9 cellular contexts compared by ENCODE assay signal in genomic region chr6:42338573-42339218, GRCh38.
DNase-seq lines count a peak whose midpoint lies in the region; ATAC-seq lines count a peak whose summit lies in the region.
"Had no signal": no experiment of that assay in that cellular context is flagged by ENCODE, and none has a peak within 500 bp of the region (broad histone marks: within the 10 kb centered on the region; RNA-seq: fewer than 3 reads in every experiment).

No MANE protein-coding gene starts in this region.

- H3K36me3 Mint-ChIP-seq in activated T-helper 1 cell treated with anti-CD3 and anti-CD28 coated beads, Interleukin-12 subunit alpha, Interleukin-12 subunit beta, Interleukin-2, Interleukin-4 antibody, amounts not matched to agents 30 ng/mL and 10 ng/mL and 1 ng/mL, durations not matched to agents 14 hours and 24 hours and 36 hours (ENCODE audit: low read depth) = peaks cover 43% of the 10 kb centered on the region
- no peaks in the 10 kb centered on the region for H3K36me3 Mint-ChIP-seq in stimulated activated naive B cell treated with anti-CD40 and anti-IgM and Interleukin-4, amounts not matched to agents 10 μg/mL and 1 μg/mL and 100 μg/mL, for 72 hours

- no peaks in the 10 kb centered on the region for H3K27me3 Mint-ChIP-seq in activated T-helper 1 cell treated with anti-CD3 and anti-CD28 coated beads, Interleukin-12 subunit alpha, Interleukin-12 subunit beta, Interleukin-2, Interleukin-4 antibody, amounts not matched to agents 30 ng/mL and 10 ng/mL and 1 ng/mL, durations not matched to agents 14 hours and 24 hours and 36 hours (ENCODE audit: insufficient read depth)
- H3K27me3 Mint-ChIP-seq in stimulated activated naive B cell treated with anti-CD40 and anti-IgM and Interleukin-4, amounts not matched to agents 10 μg/mL and 1 μg/mL and 100 μg/mL, for 72 hours = peaks cover 0 to 3% of the 10 kb centered on the region in 2 donors

- H3K9me3 Mint-ChIP-seq in activated T-helper 1 cell treated with anti-CD3 and anti-CD28 coated beads, Interleukin-12 subunit alpha, Interleukin-12 subunit beta, Interleukin-2, Interleukin-4 antibody, amounts not matched to agents 30 ng/mL and 10 ng/mL and 1 ng/mL, durations not matched to agents 14 hours and 24 hours and 36 hours = no peaks in the 10 kb centered on the region
- H3K9me3 Mint-ChIP-seq in stimulated activated naive B cell treated with anti-CD40 and anti-IgM and Interleukin-4, amounts not matched to agents 10 μg/mL and 1 μg/mL and 100 μg/mL, for 72 hours = no peaks in the 10 kb centered on the region

- H3K27ac Mint-ChIP-seq in activated T-helper 1 cell treated with anti-CD3 and anti-CD28 coated beads, Interleukin-12 subunit alpha, Interleukin-12 subunit beta, Interleukin-2, Interleukin-4 antibody, amounts not matched to agents 30 ng/mL and 10 ng/mL and 1 ng/mL, durations not matched to agents 14 hours and 24 hours and 36 hours = peak overlapping the region; percentile 89
- no peak overlapping the region for H3K27ac Mint-ChIP-seq in stimulated activated naive B cell treated with anti-CD40 and anti-IgM and Interleukin-4, amounts not matched to agents 10 μg/mL and 1 μg/mL and 100 μg/mL, for 72 hours

- DNase-seq in AG20443 (ENCODE audit: low spot score) (peak; percentile 92), HPDE6-E6E7 (ENCODE audit: extremely low spot score) (peak; percentile 83), kidney tubule cell (ENCODE audit: low spot score) (peak; percentile 86), DMS114 treated with DMSO at 0.1 percent for 48 hours (lab: John Stamatoyannopoulos, UW; ENCODE audit: unreplicated experiment) (no peak)
- DNase-seq in activated T-helper 1 cell treated with anti-CD3 and anti-CD28 coated beads, Interleukin-12 subunit alpha, Interleukin-12 subunit beta, Interleukin-2, Interleukin-4 antibody, amounts not matched to agents 30 ng/mL and 10 ng/mL and 1 ng/mL, durations not matched to agents 14 hours and 24 hours and 36 hours (ENCODE audit: low spot score) = no peak
- no peak for DNase-seq in stimulated activated naive B cell treated with anti-CD40 and anti-IgM and Interleukin-4, amounts not matched to agents 10 μg/mL and 1 μg/mL and 100 μg/mL, for 72 hours
- DNase-seq: colonic mucosa had no signal

- intact Hi-C loops in activated T-helper 1 cell treated with anti-CD3 and anti-CD28 coated beads, Interleukin-12 subunit alpha, Interleukin-12 subunit beta, Interleukin-2, Interleukin-4 antibody, amounts not matched to agents 30 ng/mL and 10 ng/mL and 1 ng/mL, durations not matched to agents 14 hours and 24 hours and 36 hours (cut with micrococcal nuclease) = loop anchor here (1.0 kb wide), 1 partner anchor 22 kb away; no protein-coding TSS in a partner anchor

- ATAC-seq in HG02981 (IDR thresholded peaks at IDR 0.05; ENCODE audit: unreplicated experiment) (no peak), HG02763 (IDR thresholded peaks at IDR 0.05; ENCODE audit: unreplicated experiment) (no peak)
- ATAC-seq in stimulated activated naive B cell treated with anti-CD40 and anti-IgM and Interleukin-4, amounts not matched to agents 10 μg/mL and 1 μg/mL and 100 μg/mL, for 72 hours (replicated peaks) = no peak

- H3K4me3 Mint-ChIP-seq in activated T-helper 1 cell treated with anti-CD3 and anti-CD28 coated beads, Interleukin-12 subunit alpha, Interleukin-12 subunit beta, Interleukin-2, Interleukin-4 antibody, amounts not matched to agents 30 ng/mL and 10 ng/mL and 1 ng/mL, durations not matched to agents 14 hours and 24 hours and 36 hours = peak overlapping the region; percentile 49
- no peak overlapping the region for H3K4me3 Mint-ChIP-seq in stimulated activated naive B cell treated with anti-CD40 and anti-IgM and Interleukin-4, amounts not matched to agents 10 μg/mL and 1 μg/mL and 100 μg/mL, for 72 hours

- H3K4me1 Mint-ChIP-seq in activated T-helper 1 cell treated with anti-CD3 and anti-CD28 coated beads, Interleukin-12 subunit alpha, Interleukin-12 subunit beta, Interleukin-2, Interleukin-4 antibody, amounts not matched to agents 30 ng/mL and 10 ng/mL and 1 ng/mL, durations not matched to agents 14 hours and 24 hours and 36 hours (ENCODE audit: low read depth) = peaks cover 84% of the 10 kb centered on the region
- H3K4me1 Mint-ChIP-seq in stimulated activated naive B cell treated with anti-CD40 and anti-IgM and Interleukin-4, amounts not matched to agents 10 μg/mL and 1 μg/mL and 100 μg/mL, for 72 hours = no peaks in the 10 kb centered on the region

Comparison
In these comparisons a context has a peak if more than half of its experiments do, and no peak if none do; other contexts are left out.
1. DNase-seq: peak in AG20443 (single experiment), HPDE6-E6E7 (single experiment) and kidney tubule cell (single experiment); none in activated T-helper 1 cell treated with anti-CD3 and anti-CD28 coated beads, Interleukin-12 subunit alpha, Interleukin-12 subunit beta, Interleukin-2, Interleukin-4 antibody, amounts not matched to agents 30 ng/mL and 10 ng/mL and 1 ng/mL, durations not matched to agents 14 hours and 24 hours and 36 hours (single experiment), DMS114 treated with DMSO at 0.1 percent for 48 hours (single experiment) and stimulated activated naive B cell treated with anti-CD40 and anti-IgM and Interleukin-4, amounts not matched to agents 10 μg/mL and 1 μg/mL and 100 μg/mL, for 72 hours (single experiment).